8 cellular contexts compared by ENCODE assay signal in the genomic region with DNA sequence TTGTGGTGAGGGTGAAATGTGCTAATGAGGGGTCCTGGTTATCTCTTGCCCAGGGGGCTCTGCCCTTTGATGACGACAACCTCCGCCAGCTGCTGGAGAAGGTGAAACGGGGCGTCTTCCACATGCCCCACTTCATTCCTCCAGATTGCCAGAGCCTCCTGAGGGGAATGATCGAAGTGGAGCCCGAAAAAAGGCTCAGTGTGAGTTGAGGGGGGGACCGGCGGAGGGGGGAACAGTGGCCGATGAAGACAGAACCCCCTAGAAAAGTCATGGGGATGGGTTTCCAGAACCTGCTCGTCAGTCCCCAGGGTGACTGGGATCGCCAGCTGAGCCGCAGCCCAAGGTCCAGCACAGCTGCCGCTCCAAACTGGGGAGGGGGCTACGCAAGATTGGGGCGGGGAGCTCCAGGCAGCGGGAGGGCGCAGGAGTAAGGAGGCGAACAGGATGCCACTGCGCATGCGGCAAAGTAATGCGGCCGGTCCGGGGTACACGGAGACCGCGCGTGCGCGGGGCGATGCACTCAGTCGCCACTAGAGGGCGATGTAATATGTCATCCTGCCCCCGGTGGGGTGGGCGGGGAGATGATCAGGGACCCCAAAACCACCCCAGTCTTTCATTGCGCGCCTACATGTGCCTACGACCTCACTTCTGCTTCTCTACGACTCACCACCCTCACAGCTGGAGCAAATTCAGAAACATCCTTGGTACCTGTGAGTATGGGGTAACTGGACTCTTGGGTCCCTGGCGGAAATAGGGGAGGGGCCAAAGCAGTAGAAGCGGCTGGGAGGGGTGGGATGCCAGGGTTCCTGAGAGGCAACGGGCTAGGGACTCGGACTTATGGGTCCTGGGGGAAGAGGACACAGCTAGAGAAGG. TPM values are rescaled to one million over a fixed set of nuclear protein-coding genes. Genes with fewer than 3 reads are reported as not detected.
A peak's percentile ranks its signal among the peaks of the same experiment; 100 is the strongest.
DNase-seq lines count a peak whose midpoint lies in the region; ATAC-seq and TF ChIP-seq lines count a peak whose summit lies in the region.

No MANE protein-coding gene starts in this region.

- no peaks in the 10 kb centered on the region for H3K36me3 Mint-ChIP-seq in MCF 10A (ENCODE audit: insufficient read depth, unreplicated experiment)

- H3K27ac Mint-ChIP-seq in MCF 10A (ENCODE audit: low read depth, unreplicated experiment): no peak overlapping the region

- ATAC-seq in HG02642 (IDR thresholded peaks at IDR 0.05; ENCODE audit: poor library complexity, unreplicated experiment) (peak; percentile 81), HG02870 (IDR thresholded peaks at IDR 0.05; ENCODE audit: unreplicated experiment) (no peak)

- POLR2A ChIA-PET in MCF 10A (lab: Yijun Ruan, JAX): interaction anchor here (0.7 to 3.0 kb wide), 12 partner anchors 10 to 86 kb away, joined by 3 to 23 read pairs (median 4); a partner anchor contains a TSS

- H3K4me1 Mint-ChIP-seq in MCF 10A (ENCODE audit: insufficient read depth, unreplicated experiment): no peaks in the 10 kb centered on the region

- peak; percentile 41 for DNase-seq in GF-D8 (lab: John Stamatoyannopoulos, UW)
- peak; percentile 48 for DNase-seq in NCI-H187 treated with DMSO at 0.1 percent for 48 hours (lab: John Stamatoyannopoulos, UW)
- DNase-seq in MCF 10A (ENCODE audit: unreplicated experiment): peak; percentile 81
- peak; percentile 80 for DNase-seq in islet precursor cell
- peak; percentile 88 to 96 for DNase-seq in stimulated activated CD4-positive, alpha-beta T cell treated with anti-CD3 and anti-CD28 coated beads, Interleukin-15, amount 100 ng/mL, for 1 hour (ENCODE audit: low read depth in 1 of 2, low spot score in 1 of 2)

- no TSS peak for BruUV-seq in MCF 10A (replicated peaks; lab: Mats Ljungman, UMichigan)

- H3K9me3 Mint-ChIP-seq in MCF 10A (ENCODE audit: unreplicated experiment): no peaks in the 10 kb centered on the region

- intact Hi-C loops in MCF 10A (cut with micrococcal nuclease): loop anchor here (2.0 kb wide), 1 partner anchor 37 kb away; a partner anchor contains a TSS

- no peaks in the 10 kb centered on the region for H3K27me3 Mint-ChIP-seq in MCF 10A (ENCODE audit: insufficient read depth, unreplicated experiment)

- H3K4me3 Mint-ChIP-seq in MCF 10A (ENCODE audit: unreplicated experiment): peak overlapping the region; percentile 58

- peak; percentile 97 for TF ChIP-seq CTCF in VCaP (conservative IDR thresholded peaks at IDR 0.05)
- TF ChIP-seq CTCF in MCF 10A (IDR thresholded peaks at IDR 0.05; ENCODE audit: unreplicated experiment): peak; percentile 96

- peak overlapping the region; percentile 70; the same call in 1 of the 2 replicates for H3K27ac ChIP-seq in VCaP

- CTCF ChIA-PET in MCF 10A (lab: Yijun Ruan, JAX): interaction anchor here (0.6 to 4.2 kb wide), 50 partner anchors 8 to 487 kb away, joined by 3 to 58 read pairs (median 5); a partner anchor contains a TSS

RNA-seq across cellular contexts. Expression of a gene that starts 17.9 kb away (rescaled TPM):
- 3.8 and 5.1 TPM in 2 replicates for total RNA-seq in MCF 10A (2022)

RNA-seq across cellular contexts. Expression of a gene that starts 21.8 kb away (rescaled TPM):
- total RNA-seq in MCF 10A (2022): 49.2 and 53.1 TPM in 2 replicates

RNA-seq across cellular contexts. Expression of a gene that starts 23.4 kb away (rescaled TPM):
- total RNA-seq in MCF 10A (2022): not detected in 2 replicates

RNA-seq across cellular contexts. Expression of a gene that starts 38.0 kb away (rescaled TPM):
- total RNA-seq in MCF 10A (2022): 12.9 and 16.8 TPM in 2 replicates

RNA-seq across cellular contexts. Expression of a gene that starts 42.9 kb away (rescaled TPM):
- 70.6 and 78.9 TPM in 2 replicates for total RNA-seq in MCF 10A (2022)

Comparison
In these comparisons a context has a peak if more than half of its experiments do, and no peak if none do; other contexts are left out.
1. DNase-seq: peak in every context shown above with its lines; median percentile 92 in stimulated activated CD4-positive, alpha-beta T cell treated with anti-CD3 and anti-CD28 coated beads, Interleukin-15, amount 100 ng/mL, for 1 hour; 81 in MCF 10A; 80 in islet precursor cell; 48 in NCI-H187 treated with DMSO at 0.1 percent for 48 hours; 41 in GF-D8.